Comparison of ENCODE assay signal across 20 cellular contexts in the genomic region with DNA sequence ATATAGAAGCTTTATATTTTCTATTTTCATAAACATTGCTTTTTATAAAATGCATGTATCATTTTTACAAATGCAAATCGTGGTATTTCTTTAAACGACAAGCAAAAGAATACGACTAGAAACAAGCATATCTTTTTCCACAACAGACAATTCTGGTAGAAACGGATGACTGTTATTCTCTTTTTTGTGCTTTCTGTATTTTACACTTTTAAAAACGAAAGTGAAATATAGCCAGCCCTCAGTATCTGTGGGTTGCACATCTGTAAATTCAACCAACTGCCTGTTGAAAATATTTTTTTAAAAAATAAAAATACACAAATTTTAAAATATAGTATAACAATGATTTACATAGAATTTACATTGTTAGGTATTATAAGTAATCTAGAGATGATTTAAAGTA.
DNase-seq lines count a peak whose midpoint lies in the region; ATAC-seq and TF ChIP-seq lines count a peak whose summit lies in the region.
"Had no signal": no experiment of that assay in that cellular context is flagged by ENCODE, and none has a peak within 500 bp of the region (broad histone marks: within the 10 kb centered on the region; RNA-seq: fewer than 3 reads in every experiment).

No MANE protein-coding gene starts in this region.

- H3K36me3 ChIP-seq in SU-DHL-6 (ENCODE audit: low read length) (peaks cover 65% of the 10 kb centered on the region), colonic mucosa (no peaks in the 10 kb centered on the region), right lobe of liver (no peaks in the 10 kb centered on the region)
- H3K36me3 ChIP-seq: sigmoid colon, tibial artery had no signal

- peaks cover 63% of the 10 kb centered on the region for H3K79me2 ChIP-seq in SU-DHL-6 (ENCODE audit: insufficient read depth, low read length)

- TF ChIP-seq CTCF in SU-DHL-6 (IDR thresholded peaks at IDR 0.05; ENCODE audit: insufficient read depth, low read length, poor library complexity, severe bottlenecking), result no peak
- no peak for TF ChIP-seq CTCF in colonic mucosa (IDR thresholded peaks at IDR 0.05)
- no peak for TF ChIP-seq CTCF in right lobe of liver (IDR thresholded peaks at IDR 0.05)

- intact Hi-C loops in colonic mucosa (cut with DNase I) (no loop called here), right lobe of liver (cut with DNase I) (no loop called here)

- TF ChIP-seq POLR2A in GM18505 (IDR thresholded peaks at IDR 0.05; ENCODE audit: borderline replicate concordance, extremely low read depth, insufficient read depth, insufficient read length), result no peak
- TF ChIP-seq POLR2A in right lobe of liver (IDR thresholded peaks at IDR 0.05), result no peak

- no peaks in the 10 kb centered on the region for H3K9me2 ChIP-seq in SU-DHL-6 (replicated peaks; ENCODE audit: insufficient read depth, low read length)

- H3K4me3 ChIP-seq in SU-DHL-6 (ENCODE audit: insufficient read depth, low read length, poor library complexity, severe bottlenecking), result no peak overlapping the region
- H3K4me3 ChIP-seq in colonic mucosa, result no peak overlapping the region
- H3K4me3 ChIP-seq in right lobe of liver, result no peak overlapping the region
- H3K4me3 ChIP-seq: sigmoid colon, tibial artery had no signal

- H3K27ac ChIP-seq in SU-DHL-6 (ENCODE audit: low read depth, low read length) (peak overlapping the region; percentile 82), colonic mucosa (no peak overlapping the region), right lobe of liver (no peak overlapping the region)
- H3K27ac ChIP-seq: HL-60, sigmoid colon, tibial artery had no signal

- H3K4me2 ChIP-seq in SU-DHL-6 (ENCODE audit: low read depth, low read length, poor library complexity, severe bottlenecking), result peak overlapping the region; percentile 68

- no peak overlapping the region for H2AFZ ChIP-seq in SU-DHL-6 (ENCODE audit: low read depth, low read length, severe bottlenecking)

- H3K4me1 ChIP-seq in colonic mucosa, result no peaks in the 10 kb centered on the region
- H3K4me1 ChIP-seq in right lobe of liver, result no peaks in the 10 kb centered on the region
- H3K4me1 ChIP-seq: sigmoid colon, tibial artery had no signal

- ATAC-seq in GM18505 (IDR thresholded peaks at IDR 0.05; ENCODE audit: unreplicated experiment) (peak; percentile 47), GM21367 (IDR thresholded peaks at IDR 0.05; ENCODE audit: unreplicated experiment) (peak; percentile 57), HG03135 (IDR thresholded peaks at IDR 0.05; ENCODE audit: unreplicated experiment) (peak; percentile 63), right lobe of liver (no peak)

- H3K27me3 ChIP-seq in SU-DHL-6 (ENCODE audit: low read length) (no peaks in the 10 kb centered on the region), colonic mucosa (no peaks in the 10 kb centered on the region), right lobe of liver (no peaks in the 10 kb centered on the region)
- H3K27me3 ChIP-seq: BE2C, sigmoid colon, tibial artery had no signal

- no peaks in the 10 kb centered on the region for H4K20me1 ChIP-seq in SU-DHL-6 (ENCODE audit: low read depth, low read length)

- peaks cover 41% of the 10 kb centered on the region for H3F3A ChIP-seq in SU-DHL-6 (ENCODE audit: insufficient read depth)

- H3K9ac ChIP-seq in SU-DHL-6 (ENCODE audit: low read length) (no peak overlapping the region), colonic mucosa (ENCODE audit: low read depth in 2 of 2, low read length in 2 of 2) (no peak overlapping the region)

- H3K9me3 ChIP-seq in SU-DHL-6 (ENCODE audit: insufficient read depth, low read length) (no peaks in the 10 kb centered on the region), colonic mucosa (no peaks in the 10 kb centered on the region), right lobe of liver (no peaks in the 10 kb centered on the region)
- H3K9me3 ChIP-seq: BE2C, sigmoid colon, tibial artery had no signal

- WGBS in right lobe of liver (ENCODE audit: insufficient coverage, low coverage, low lambda C conversion rate, missing lambda C conversion rate), result 53% methylated on average over 5 of the region's 5 CpGs

- DNase-seq in colonic mucosa (no peak), SHP77 (lab: John Stamatoyannopoulos, UW) (no peak), right lobe of liver (no peak)
- DNase-seq: activated CD4-positive, alpha-beta T cell treated with anti-CD3 and anti-CD28 coated beads, Interleukin-2, amount 50 U/mL, for 1 hour; aorta; BE2C; cortex of kidney; erythroblast; glutamatergic neuron; Kasumi-1; NCI-H2081; NCI-H82; sigmoid colon; stimulated activated CD4-positive, alpha-beta T cell treated with anti-CD3 and anti-CD28 coated beads, Interleukin-4, amount 100 ng/mL, for 1 hour; tibial artery had no signal

Comparison
In these comparisons a context has a peak if more than half of its experiments do, and no peak if none do; other contexts are left out.
1. ATAC-seq: peak in GM18505 (single experiment), GM21367 (single experiment) and HG03135 (single experiment); none in right lobe of liver (0 of 4).